In the genomic region with DNA sequence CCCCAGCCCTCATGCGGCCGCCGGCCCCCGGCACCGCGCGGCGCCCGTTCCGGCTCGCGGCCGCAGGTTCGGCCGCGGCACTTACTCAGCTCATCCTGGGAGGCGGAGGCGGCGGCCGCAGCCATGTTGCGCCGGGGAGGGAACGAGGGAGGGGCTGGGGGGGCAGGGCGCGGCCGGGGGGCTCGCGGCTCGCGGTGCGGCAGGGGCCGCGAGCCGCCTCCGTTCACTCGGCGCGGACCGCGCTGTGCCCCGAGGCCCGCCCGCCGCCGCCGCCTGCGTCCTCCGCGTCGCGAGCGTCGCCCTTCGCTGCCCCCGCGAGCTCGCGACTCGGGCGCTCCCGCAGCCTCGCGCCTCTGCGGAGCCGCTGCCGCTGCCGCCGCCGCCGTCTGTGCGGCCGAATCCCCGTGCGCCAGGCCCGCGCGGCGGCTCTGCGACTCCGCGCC, we compare ENCODE assay signal across 9 cellular contexts. TPM values are rescaled to one million over a fixed set of nuclear protein-coding genes. Genes with fewer than 3 reads are reported as not detected.
A peak's percentile ranks its signal among the peaks of the same experiment; 100 is the strongest.
DNase-seq lines count a peak whose midpoint lies in the region; ATAC-seq and TF ChIP-seq lines count a peak whose summit lies in the region.
"Had no signal": no experiment of that assay in that cellular context is flagged by ENCODE, and none has a peak within 500 bp of the region (broad histone marks: within the 10 kb centered on the region; RNA-seq: fewer than 3 reads in every experiment).

No MANE protein-coding gene starts in this region.

- H3K27me3 Mint-ChIP-seq in mesothelial cell of epicardium (ENCODE audit: low read depth), result no peaks in the 10 kb centered on the region
- H3K27me3 Mint-ChIP-seq: activated naive CD4-positive, alpha-beta T cell treated with anti-CD3 and anti-CD28 coated beads, Interleukin-2, amount 50 U/mL, for 24 hours had no signal

- H3K36me3 Mint-ChIP-seq in mesothelial cell of epicardium, result no peaks in the 10 kb centered on the region

- DNase-seq in COLO668 (lab: John Stamatoyannopoulos, UW; ENCODE audit: unreplicated experiment) (peak; percentile 83), GM19240 (ENCODE audit: insufficient read length, low spot score) (peak; percentile 34), T-helper 22 cell (ENCODE audit: low read depth) (peak; percentile 43), cerebellum (ENCODE audit: low spot score) (peak; percentile 70), mesothelial cell of epicardium (ENCODE audit: low spot score in 2 of 2, unreplicated experiment in 2 of 2) (peak; percentile 27 to 66), NCI-H128 (lab: John Stamatoyannopoulos, UW; ENCODE audit: unreplicated experiment) (no peak)
- peak; percentile 11 to 54 for DNase-seq in stimulated activated CD8-positive, alpha-beta memory T cell treated with anti-CD3 and anti-CD28 coated beads, Interleukin-7, amount 100 ng/mL, for 4 hours (ENCODE audit: low read depth in 2 of 2)

- ATAC-seq in HG03354 (IDR thresholded peaks at IDR 0.05; ENCODE audit: poor library complexity, severe bottlenecking, unreplicated experiment), result peak; percentile 43

- TF ChIP-seq CTCF in mesothelial cell of epicardium (IDR thresholded peaks at IDR 0.05; ENCODE audit: unreplicated experiment), result no peak

- H3K4me1 Mint-ChIP-seq in mesothelial cell of epicardium, result peaks cover 24% of the 10 kb centered on the region

- H3K4me3 Mint-ChIP-seq in mesothelial cell of epicardium, result no peak overlapping the region

- no peaks in the 10 kb centered on the region for H3K9me3 Mint-ChIP-seq in mesothelial cell of epicardium
- H3K9me3 Mint-ChIP-seq: activated naive CD4-positive, alpha-beta T cell treated with anti-CD3 and anti-CD28 coated beads, Interleukin-2, amount 50 U/mL, for 24 hours had no signal

- no peak overlapping the region for H3K27ac Mint-ChIP-seq in mesothelial cell of epicardium

RNA-seq across cellular contexts. Expression of gene ECPAS, which starts 0.7 kb away (rescaled TPM):
- total RNA-seq in cerebellum (89.0 TPM), mesothelial cell of epicardium (84.7 to 95.1 TPM (median 92.6 TPM) in 3 replicates)

RNA-seq across cellular contexts. Expression of gene ZNF483, which starts 41.5 kb away (rescaled TPM):
- total RNA-seq in cerebellum (41.5 TPM), mesothelial cell of epicardium (12.2 to 13.0 TPM (median 12.6 TPM) in 3 replicates)
